In genomic region chr2:201116115-201116958, GRCh38 we compare ENCODE assay signal across 8 cellular contexts. TPM values are rescaled to one million over a fixed set of nuclear protein-coding genes. Genes with fewer than 3 reads are reported as not detected.
DNase-seq lines count a peak whose midpoint lies in the region; ATAC-seq and TF ChIP-seq lines count a peak whose summit lies in the region.

Gene CFLAR, plus strand, starts transcription at chr2:201116164. Its CDS starts 13,702 bp downstream, at chr2:201129866.

- no peaks in the 10 kb centered on the region for H3K9me3 Mint-ChIP-seq in chondrocyte (ENCODE audit: low read depth)

- no peaks in the 10 kb centered on the region for H3K36me3 Mint-ChIP-seq in chondrocyte (ENCODE audit: low read depth)

- peak; percentile 34 for ATAC-seq in HG03064 (IDR thresholded peaks at IDR 0.05; ENCODE audit: low read depth, unreplicated experiment)

- peak within 1 kb of the TSS; percentile 92 for H3K4me3 Mint-ChIP-seq in chondrocyte (ENCODE audit: unreplicated experiment)

- peak; percentile 79 for DNase-seq in A172 (ENCODE audit: low spot score)
- peak; percentile 80 for DNase-seq in NCI-H2227 (lab: John Stamatoyannopoulos, UW; ENCODE audit: unreplicated experiment)
- peak; percentile 56 for DNase-seq in activated CD4-positive, alpha-beta T cell treated with anti-CD3 and anti-CD28 coated beads for 1 hour
- DNase-seq in chondrocyte (ENCODE audit: low spot score), result no peak
- peak; percentile 83 for DNase-seq in stimulated activated CD4-positive, alpha-beta T cell treated with anti-CD3 and anti-CD28 coated beads, Interleukin-1b, Interleukin-23, amount 100 ng/mL, for 48 hours

- no peak for TF ChIP-seq CTCF in chondrocyte (IDR thresholded peaks at IDR 0.05)

- no peaks in the 10 kb centered on the region for H3K27me3 Mint-ChIP-seq in chondrocyte (ENCODE audit: low read depth)

- H3K27me3 ChIP-seq in layer of hippocampus (ENCODE audit: control insufficient read depth, insufficient read depth, low read length), result no peaks in the 10 kb centered on the region

- H3K4me1 Mint-ChIP-seq in chondrocyte (ENCODE audit: low read depth), result peaks cover 32% of the 10 kb centered on the region

- H3K27ac ChIP-seq in layer of hippocampus (ENCODE audit: low read depth, low read length), result peak within 1 kb of the TSS; percentile 98

- peak; percentile 86 for TF ChIP-seq POLR2A in GM18526 (IDR thresholded peaks at IDR 0.05; ENCODE audit: extremely low read depth, insufficient read length)

- H3K27ac Mint-ChIP-seq in chondrocyte (ENCODE audit: unreplicated experiment), result peak within 1 kb of the TSS; percentile 97

RNA-seq across cellular contexts. Expression of gene CFLAR, which starts in this region (rescaled TPM):
- 57.2 and 57.8 TPM in 2 replicates for total RNA-seq in A172 (2014; rRNA removed; shearing (Covaris generic))
- total RNA-seq in chondrocyte, result 29.0 to 38.3 TPM (median 35.8 TPM) in 3 replicates
